23 cellular contexts compared by ENCODE assay signal in genomic region chr12:11881835-11882234, GRCh38.
A peak's percentile ranks its signal among the peaks of the same experiment; 100 is the strongest.
DNase-seq lines count a peak whose midpoint lies in the region; ATAC-seq, FAIRE-seq and TF ChIP-seq lines count a peak whose summit lies in the region.
"Had no signal": no experiment of that assay in that cellular context is flagged by ENCODE, and none has a peak within 500 bp of the region (broad histone marks: within the 10 kb centered on the region; RNA-seq: fewer than 3 reads in every experiment).

No MANE protein-coding gene starts in this region.

- 16 to 73% (median 35%) methylated on average over 2 of the region's 2 CpGs for WGBS in small intestine, 3 donors
- whole genome bisulfite sequencing in mesendoderm (ENCODE audit: extremely low coverage, insufficient coverage, low lambda C conversion rate) = no CpG with 5 or more reads among the region's 2 CpGs

- no peak for TF ChIP-seq POLR2A in Peyer's patch (IDR thresholded peaks at IDR 0.05)

- H3K4me1 ChIP-seq in DOHH2 (ENCODE audit: control insufficient read depth, low read length) (peaks cover 17% of the 10 kb centered on the region), Peyer's patch (peaks cover 0 to 78% (median 8%) of the 10 kb centered on the region in 4 donors), small intestine (ENCODE audit: control insufficient read depth in 2 of 2, insufficient read depth in 1 of 2, low read depth in 1 of 2, low read length in 1 of 2) (peaks cover 12 to 20% of the 10 kb centered on the region in 2 donors), mesendoderm (ENCODE audit: control insufficient read depth, low read depth, low read length) (peaks cover 7% of the 10 kb centered on the region)
- H3K4me1 ChIP-seq: parathyroid adenoma had no signal

- no peaks in the 10 kb centered on the region for H3K9me2 ChIP-seq in DOHH2 (replicated peaks; ENCODE audit: control insufficient read depth, low read length)

- no peak overlapping the region for H3K23ac ChIP-seq in mesendoderm (ENCODE audit: low read length)

- TF ChIP-seq CTCF in DOHH2 (IDR thresholded peaks at IDR 0.05; ENCODE audit: low read depth, low read length, poor library complexity, severe bottlenecking) (no peak), Peyer's patch (IDR thresholded peaks at IDR 0.05) (no peak)

- no peak overlapping the region for H3K9ac ChIP-seq in mesendoderm (ENCODE audit: low read length)
- H3K9ac ChIP-seq: parathyroid adenoma had no signal

- H2BK120ac ChIP-seq in mesendoderm (ENCODE audit: low read depth, low read length) = no peak overlapping the region

- H4K20me1 ChIP-seq in DOHH2 (ENCODE audit: control insufficient read depth, insufficient read depth, low read depth, low read length) = no peaks in the 10 kb centered on the region

- H3K4me2 ChIP-seq in DOHH2 (ENCODE audit: low read length) = peak overlapping the region; percentile 45
- no peak overlapping the region for H3K4me2 ChIP-seq in mesendoderm (ENCODE audit: low read length)

- FAIRE-seq in small intestine (lab: Jason Lieb, UNC) = no peak
- FAIRE-seq: frontal cortex, TTC549 had no signal

- no peaks in the 10 kb centered on the region for H3K27me3 ChIP-seq in DOHH2 (ENCODE audit: control insufficient read depth, low read length)
- no peaks in the 10 kb centered on the region for H3K27me3 ChIP-seq in Peyer's patch
- no peaks in the 10 kb centered on the region for H3K27me3 ChIP-seq in small intestine (ENCODE audit: control insufficient read depth in 2 of 2, insufficient read depth in 2 of 2, low read length in 2 of 2)
- H3K27me3 ChIP-seq in mesendoderm (ENCODE audit: insufficient read depth, low read length, poor library complexity) = no peaks in the 10 kb centered on the region
- H3K27me3 ChIP-seq: testis had no signal

- H3K4me1 Mint-ChIP-seq in stimulated activated effector memory CD8-positive, alpha-beta T cell treated with anti-CD3 and anti-CD28 coated beads, Interleukin-12 subunit alpha, Interleukin-12 subunit beta, amount 100 ng/mL, for 72 hours = peaks cover 28% of the 10 kb centered on the region

- DNase-seq in Peyer's patch (no peak), left colon (peak in 1 of 2 donors; percentile 32), small intestine (no peak), Kasumi-1 (lab: John Stamatoyannopoulos, UW) (no peak), mesendoderm (no peak)
- DNase-seq in stimulated activated effector memory CD8-positive, alpha-beta T cell treated with anti-CD3 and anti-CD28 coated beads, Interleukin-12 subunit alpha, Interleukin-12 subunit beta, amount 100 ng/mL, for 72 hours (ENCODE audit: low spot score in 2 of 2) = no peak
- DNase-seq: activated CD4-positive, alpha-beta T cell treated with anti-CD3 and anti-CD28 coated beads for 36 hours; activated naive CD8-positive, alpha-beta T cell treated with anti-CD3 and anti-CD28 coated beads, Interleukin-2, amount 10 ng/mL, durations not matched to agents 7 days and 5 days; islet precursor cell; KBM-7; MV-4-11; NCI-H1694; NCI-H748 treated with DMSO at 0.1 percent for 48 hours; OCI-M1; SW 1271; testis had no signal

- no peak overlapping the region for H3K4me3 Mint-ChIP-seq in stimulated activated effector memory CD8-positive, alpha-beta T cell treated with anti-CD3 and anti-CD28 coated beads, Interleukin-12 subunit alpha, Interleukin-12 subunit beta, amount 100 ng/mL, for 72 hours
- H3K4me3 Mint-ChIP-seq: activated CD4-positive, alpha-beta T cell treated with anti-CD3 and anti-CD28 coated beads for 36 hours; activated naive CD8-positive, alpha-beta T cell treated with anti-CD3 and anti-CD28 coated beads, Interleukin-2, amount 10 ng/mL, durations not matched to agents 7 days and 5 days; natural killer cell treated with Interleukin-12 subunit alpha and Interleukin-12 subunit beta and Interleukin-15 and Interleukin-18, amount 100 ng/mL, for 72 hours had no signal

- no peaks in the 10 kb centered on the region for H3F3A ChIP-seq in DOHH2 (ENCODE audit: control insufficient read depth, insufficient read depth)

- no peak overlapping the region for H4K8ac ChIP-seq in mesendoderm (ENCODE audit: low read depth, low read length)

- H3K27ac ChIP-seq in DOHH2 (ENCODE audit: low read depth, low read length) (no peak overlapping the region), Peyer's patch (peak overlapping the region in 3 of 4 donors; percentile 46 to 73 (median 73)), small intestine (ENCODE audit: low read depth in 1 of 2, low read length in 1 of 2) (peak overlapping the region; percentile 38 to 83), mesendoderm (ENCODE audit: low read depth, low read length) (no peak overlapping the region)
- H3K27ac ChIP-seq: parathyroid adenoma, testis had no signal

- H3K9me3 ChIP-seq in DOHH2 (ENCODE audit: control insufficient read depth, insufficient read depth, low read length) (no peaks in the 10 kb centered on the region), Peyer's patch (no peaks in the 10 kb centered on the region), small intestine (ENCODE audit: control insufficient read depth, low read depth) (no peaks in the 10 kb centered on the region)
- H3K9me3 ChIP-seq: testis had no signal

- H3K36me3 Mint-ChIP-seq in stimulated activated effector memory CD8-positive, alpha-beta T cell treated with anti-CD3 and anti-CD28 coated beads, Interleukin-12 subunit alpha, Interleukin-12 subunit beta, amount 100 ng/mL, for 72 hours = peaks cover 95% of the 10 kb centered on the region

- H3K9me3 Mint-ChIP-seq in stimulated activated effector memory CD8-positive, alpha-beta T cell treated with anti-CD3 and anti-CD28 coated beads, Interleukin-12 subunit alpha, Interleukin-12 subunit beta, amount 100 ng/mL, for 72 hours = no peaks in the 10 kb centered on the region
- H3K9me3 Mint-ChIP-seq: activated naive CD8-positive, alpha-beta T cell treated with anti-CD3 and anti-CD28 coated beads, Interleukin-2, amount 10 ng/mL, durations not matched to agents 7 days and 5 days; natural killer cell treated with Interleukin-12 subunit alpha and Interleukin-12 subunit beta and Interleukin-15 and Interleukin-18, amount 100 ng/mL, for 72 hours had no signal

- H4K5ac ChIP-seq in mesendoderm (ENCODE audit: low read length) = no peak overlapping the region

- no peaks in the 10 kb centered on the region for H3K79me2 ChIP-seq in DOHH2 (ENCODE audit: control insufficient read depth, low read length)
- H3K79me2 ChIP-seq in mesendoderm (ENCODE audit: control insufficient read depth, insufficient read depth, low read length) = no peaks in the 10 kb centered on the region

- intact Hi-C loops in left colon (cut with DNase I, micrococcal nuclease) = no loop called here

- H3K4ac ChIP-seq in mesendoderm (ENCODE audit: low read depth, low read length) = no peak overlapping the region

- H3K18ac ChIP-seq in mesendoderm (ENCODE audit: low read length) = no peak overlapping the region

- H3K36me3 ChIP-seq in DOHH2 (ENCODE audit: control insufficient read depth, low read length) (no peaks in the 10 kb centered on the region), Peyer's patch (peaks cover 0 to 16% (median 0%) of the 10 kb centered on the region in 3 donors), small intestine (ENCODE audit: control insufficient read depth in 2 of 2, insufficient read depth in 2 of 2, low read length in 2 of 2) (no peaks in the 10 kb centered on the region), mesendoderm (ENCODE audit: control insufficient read depth, insufficient read depth, low read length) (no peaks in the 10 kb centered on the region)

- H2BK15ac ChIP-seq in mesendoderm (replicated peaks; ENCODE audit: low read depth) = no peak overlapping the region

- no peaks in the 10 kb centered on the region for H3K79me1 ChIP-seq in mesendoderm (ENCODE audit: low read length)

- H3K27ac Mint-ChIP-seq in stimulated activated effector memory CD8-positive, alpha-beta T cell treated with anti-CD3 and anti-CD28 coated beads, Interleukin-12 subunit alpha, Interleukin-12 subunit beta, amount 100 ng/mL, for 72 hours = no peak overlapping the region
- H3K27ac Mint-ChIP-seq: activated CD4-positive, alpha-beta T cell treated with anti-CD3 and anti-CD28 coated beads for 36 hours; activated naive CD8-positive, alpha-beta T cell treated with anti-CD3 and anti-CD28 coated beads, Interleukin-2, amount 10 ng/mL, durations not matched to agents 7 days and 5 days; natural killer cell treated with Interleukin-12 subunit alpha and Interleukin-12 subunit beta and Interleukin-15 and Interleukin-18, amount 100 ng/mL, for 72 hours had no signal

- no peak overlapping the region for H2BK5ac ChIP-seq in mesendoderm (ENCODE audit: low read length)

- no peak overlapping the region for H3K56ac ChIP-seq in mesendoderm (ENCODE audit: low read length)

- no peak overlapping the region for H2AK5ac ChIP-seq in mesendoderm (ENCODE audit: low read length)

- H3K4me3 ChIP-seq in DOHH2 (ENCODE audit: low read length) (no peak overlapping the region; the same call in 1 of the 2 replicates), Peyer's patch (no peak overlapping the region), small intestine (ENCODE audit: low read depth in 1 of 2, low read length in 2 of 2) (no peak overlapping the region), mesendoderm (ENCODE audit: low read length) (no peak overlapping the region)
- H3K4me3 ChIP-seq: testis had no signal

- peak; percentile 17 for ATAC-seq in left colon
- no peak for ATAC-seq in stimulated activated effector memory CD8-positive, alpha-beta T cell treated with anti-CD3 and anti-CD28 coated beads, Interleukin-12 subunit alpha, Interleukin-12 subunit beta, amount 100 ng/mL, for 72 hours
- no peak for ATAC-seq in HG02938 (IDR thresholded peaks at IDR 0.05; ENCODE audit: unreplicated experiment)
- ATAC-seq: activated CD4-positive, alpha-beta T cell treated with anti-CD3 and anti-CD28 coated beads for 36 hours; HCT116; natural killer cell treated with Interleukin-12 subunit alpha and Interleukin-12 subunit beta and Interleukin-15 and Interleukin-18, amount 100 ng/mL, for 72 hours had no signal

Comparison
In these comparisons a context has a peak if more than half of its experiments do, and no peak if none do; other contexts are left out.
1. H3K27ac ChIP-seq: peak in Peyer's patch (3 of 4) and small intestine (2 of 2); none in DOHH2 (single experiment) and mesendoderm (single experiment).